In genomic region chr2:202375006-202375610, GRCh38 we compare ENCODE assay signal across 8 cellular contexts. TPM values are rescaled to one million over a fixed set of nuclear protein-coding genes. Genes with fewer than 3 reads are reported as not detected.
A peak's percentile ranks its signal among the peaks of the same experiment; 100 is the strongest.
DNase-seq lines count a peak whose midpoint lies in the region; ATAC-seq and TF ChIP-seq lines count a peak whose summit lies in the region.

No MANE protein-coding gene starts in this region.

- H4K20me1 ChIP-seq in BLaER1 (peaks cover 37% of the 10 kb centered on the region), hepatocyte (ENCODE audit: insufficient read depth, poor library complexity, severe bottlenecking) (peaks cover 29% of the 10 kb centered on the region)

- in situ Hi-C loops in astrocyte of the cerebellum (cut with HindIII; ENCODE audit: low sequenced_read_pairs), result no loop called here

- ATAC-seq in GM21619 (IDR thresholded peaks at IDR 0.05; ENCODE audit: unreplicated experiment) (no peak), HG03442 (IDR thresholded peaks at IDR 0.05; ENCODE audit: unreplicated experiment) (no peak)

- H3K4me1 ChIP-seq in BLaER1, result peaks cover 19% of the 10 kb centered on the region
- peaks cover 5% of the 10 kb centered on the region for H3K4me1 ChIP-seq in hepatocyte (ENCODE audit: insufficient read depth)

- H3K9ac ChIP-seq in BLaER1, result peak overlapping the region; percentile 87

- H3K4me2 ChIP-seq in BLaER1 (peak overlapping the region; percentile 87), hepatocyte (peak overlapping the region; percentile 93)

- H3K4me3 ChIP-seq in BLaER1 (peak overlapping the region; percentile 83), astrocyte of the cerebellum (ENCODE audit: low read depth, low read length) (peak overlapping the region; percentile 98), hepatocyte (peak overlapping the region; percentile 75)

- H3K36me3 ChIP-seq in BLaER1, result no peaks in the 10 kb centered on the region
- no peaks in the 10 kb centered on the region for H3K36me3 ChIP-seq in hepatocyte (replicated peaks; ENCODE audit: insufficient read depth, low read depth)

- TF ChIP-seq CTCF in astrocyte of the cerebellum (IDR thresholded peaks at IDR 0.05; ENCODE audit: low read depth, low read length, missing control alignments) (no peak), hepatocyte (IDR thresholded peaks at IDR 0.05; ENCODE audit: poor library complexity) (no peak)

- no peaks in the 10 kb centered on the region for H3K9me2 ChIP-seq in hepatocyte (replicated peaks; ENCODE audit: insufficient read depth)

- H3K27ac ChIP-seq in BLaER1 (peak overlapping the region; percentile 86), hepatocyte (peak overlapping the region; percentile 100)

- DNase-seq in HK-2 (ENCODE audit: unreplicated experiment) (peak; percentile 81), T follicular helper cell (ENCODE audit: low read depth) (peak; percentile 30), astrocyte of the cerebellum (ENCODE audit: low read depth) (peak; percentile 51), hepatocyte (ENCODE audit: low spot score) (peak; percentile 81), putamen (ENCODE audit: low spot score) (peak; percentile 42)

- H3K9me3 ChIP-seq in BLaER1 (no peaks in the 10 kb centered on the region), hepatocyte (ENCODE audit: low read depth) (no peaks in the 10 kb centered on the region)

- 1% methylated on average over 33 of the region's 33 CpGs for WGBS in hepatocyte (ENCODE audit: low lambda C conversion rate, missing lambda C conversion rate)

- peak overlapping the region; percentile 97 for H2AFZ ChIP-seq in hepatocyte

- peaks cover 40% of the 10 kb centered on the region for H3K79me2 ChIP-seq in hepatocyte

- H3K27me3 ChIP-seq in BLaER1, result peaks cover 49% of the 10 kb centered on the region
- no peaks in the 10 kb centered on the region for H3K27me3 ChIP-seq in hepatocyte

RNA-seq across cellular contexts. Expression of gene BMPR2, which starts 1.0 kb away (rescaled TPM):
- 40.9 and 42.2 TPM in 2 replicates for total RNA-seq in hepatocyte
- polyA plus RNA-seq in hepatocyte, result 12.5 and 13.2 TPM in 2 replicates

Comparison
In these comparisons a context has a peak if more than half of its experiments do, and no peak if none do; other contexts are left out.
1. DNase-seq: peak in every context shown above with its lines; median percentile 81 in HK-2; 81 in hepatocyte; 51 in astrocyte of the cerebellum; 42 in putamen; 30 in T follicular helper cell.